Comparison of ENCODE assay signal across 17 cellular contexts in genomic region chr1:5200006-5200405, GRCh38.
"Had no signal": no experiment of that assay in that cellular context is flagged by ENCODE, and none has a peak within 500 bp of the region (broad histone marks: within the 10 kb centered on the region; RNA-seq: fewer than 3 reads in every experiment).

No MANE protein-coding gene starts in this region.

- H3K9me3 Mint-ChIP-seq: central memory CD8-positive, alpha-beta T cell had no signal

- H3K36me3 ChIP-seq: right atrium auricular region, tibial artery, upper lobe of right lung, vagina had no signal

- H2AFZ ChIP-seq: parathyroid adenoma had no signal

- H3K4me1 Mint-ChIP-seq: central memory CD8-positive, alpha-beta T cell had no signal

- H3K4me3 Mint-ChIP-seq: central memory CD8-positive, alpha-beta T cell; naive thymus-derived CD8-positive, alpha-beta T cell had no signal

- H3K27me3 ChIP-seq: right atrium auricular region, upper lobe of right lung, vagina had no signal

- H3K79me2 ChIP-seq: parathyroid adenoma had no signal

- H3K27ac ChIP-seq: parathyroid adenoma, right atrium auricular region, tibial artery, upper lobe of right lung, vagina had no signal

- DNase-seq: cortex of kidney; effector CD8-positive, alpha-beta T cell; foreskin melanocyte; left colon; left ventricle myocardium superior; mucosa of descending colon; naive thymus-derived CD8-positive, alpha-beta T cell; small intestine; stimulated activated CD4-positive, alpha-beta T cell treated with anti-CD3 and anti-CD28 coated beads, Interleukin-2, amount 100 ng/mL, for 48 hours; stimulated activated naive CD4-positive, alpha-beta T cell treated with Interleukin-2 at 50 U/mL for 16 hours; tibial artery; upper lobe of right lung had no signal

- H3K9me3 ChIP-seq: mucosa of descending colon, right atrium auricular region, tibial artery, upper lobe of right lung, vagina had no signal

- H3K4me1 ChIP-seq: parathyroid adenoma, right atrium auricular region, tibial artery, upper lobe of right lung, vagina had no signal

- H3K27ac Mint-ChIP-seq: naive thymus-derived CD8-positive, alpha-beta T cell had no signal

- H3K9ac ChIP-seq: parathyroid adenoma had no signal

- H3K4me3 ChIP-seq: lung, mucosa of descending colon, right atrium auricular region, tibial artery, upper lobe of right lung, vagina had no signal

- ATAC-seq: left colon; left ventricle myocardium superior; mucosa of descending colon; naive thymus-derived CD8-positive, alpha-beta T cell; upper lobe of right lung had no signal
